Comparison of ENCODE assay signal across 18 cellular contexts in the genomic region with DNA sequence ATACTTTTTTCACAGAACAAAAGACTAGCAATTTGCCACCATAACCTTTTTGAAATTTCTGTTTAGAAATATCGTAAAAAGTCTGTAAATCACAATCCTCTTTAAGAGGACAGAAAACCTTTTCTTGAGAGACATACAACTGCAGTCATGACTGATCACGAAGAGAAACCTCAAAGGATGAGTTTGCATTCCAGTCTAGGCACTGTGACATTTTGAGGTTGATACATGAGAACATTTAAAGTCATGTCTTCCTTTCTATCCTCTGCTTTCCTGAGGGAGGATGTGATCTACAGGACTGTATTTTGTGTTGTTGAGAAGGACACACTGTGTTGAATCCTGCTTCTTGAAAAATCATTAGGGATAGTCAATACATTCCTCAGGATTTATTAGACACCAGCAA.
A peak's percentile ranks its signal among the peaks of the same experiment; 100 is the strongest.
DNase-seq lines count a peak whose midpoint lies in the region; ATAC-seq and TF ChIP-seq lines count a peak whose summit lies in the region.
"Had no signal": no experiment of that assay in that cellular context is flagged by ENCODE, and none has a peak within 500 bp of the region (broad histone marks: within the 10 kb centered on the region; RNA-seq: fewer than 3 reads in every experiment).

No MANE protein-coding gene starts in this region.

- H3K36me3 ChIP-seq in brain microvascular endothelial cell (replicated peaks), result no peaks in the 10 kb centered on the region
- H3K36me3 ChIP-seq: MG63, SJSA1 had no signal

- H3K27me3 ChIP-seq in brain microvascular endothelial cell (replicated peaks), result no peaks in the 10 kb centered on the region
- H3K27me3 ChIP-seq: MG63, SJSA1 had no signal

- TF ChIP-seq CTCF in brain microvascular endothelial cell (IDR thresholded peaks at IDR 0.05; ENCODE audit: low read depth, low read length, missing control alignments), result no peak

- H3K4me3 ChIP-seq in brain microvascular endothelial cell (ENCODE audit: low read depth, low read length), result no peak overlapping the region
- H3K4me3 ChIP-seq: MG63, SJSA1 had no signal

- DNase-seq in EH (ENCODE audit: low read depth) (peak; percentile 53), LHCN-M2 (ENCODE audit: low read depth) (peak; percentile 76), brain microvascular endothelial cell (peak; percentile 58), non-pigmented ciliary epithelial cell (ENCODE audit: low read depth) (peak; percentile 65)
- DNase-seq in stimulated activated CD4-positive, alpha-beta T cell treated with anti-CD3 and anti-CD28 coated beads, Interleukin-4, amount 100 ng/mL, for 24 hours, result no peak
- DNase-seq: MG63, NCI-H1092, NCI-H2081 treated with DMSO at 0.1 percent for 48 hours, NCI-H510A, NCI-H774, PC-3 had no signal

- ATAC-seq in HG03565 (IDR thresholded peaks at IDR 0.05; ENCODE audit: unreplicated experiment), result no peak
- ATAC-seq in GM18870 (IDR thresholded peaks at IDR 0.05; ENCODE audit: unreplicated experiment), result no peak
- ATAC-seq: HCT116, HepG2, PC-3 had no signal

- in situ Hi-C loops in brain microvascular endothelial cell (cut with HindIII; ENCODE audit: low pct_ligation_motif_present, low sequenced_read_pairs), result no loop called here

- H3K27ac ChIP-seq in brain microvascular endothelial cell, result no peak overlapping the region
- H3K27ac ChIP-seq: C4-2B, KMS-11, SJSA1 had no signal
